23 cellular contexts compared by ENCODE assay signal in the genomic region with DNA sequence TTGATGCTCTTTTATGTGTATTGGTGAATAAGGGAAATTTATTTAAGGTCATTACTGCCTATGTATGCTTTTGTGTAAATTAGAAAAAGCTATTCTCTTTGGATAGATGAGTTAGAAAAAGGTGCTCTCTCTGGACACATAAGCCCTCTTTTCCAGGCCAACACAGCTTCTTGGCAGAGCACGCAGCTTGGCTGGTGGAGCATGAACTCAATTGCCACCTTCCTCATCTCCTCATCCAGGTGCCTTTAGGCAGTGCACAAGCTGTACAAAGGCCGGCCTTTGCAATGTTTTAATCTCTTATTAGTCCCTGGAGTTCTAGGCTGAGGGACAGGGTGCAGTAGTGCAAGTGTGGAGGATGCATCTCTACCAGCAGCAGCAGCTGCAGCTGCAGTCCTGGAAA.
DNase-seq lines count a peak whose midpoint lies in the region; TF ChIP-seq lines count a peak whose summit lies in the region.
"Had no signal": no experiment of that assay in that cellular context is flagged by ENCODE, and none has a peak within 500 bp of the region (broad histone marks: within the 10 kb centered on the region; RNA-seq: fewer than 3 reads in every experiment).

No MANE protein-coding gene starts in this region.

- H3K36me3 Mint-ChIP-seq in activated T-helper 1 cell treated with anti-CD3 and anti-CD28 coated beads, Interleukin-12 subunit alpha, Interleukin-12 subunit beta, Interleukin-2, Interleukin-4 antibody, amounts not matched to agents 30 ng/mL and 10 ng/mL and 1 ng/mL, durations not matched to agents 14 hours and 24 hours and 36 hours (ENCODE audit: low read depth), result no peaks in the 10 kb centered on the region
- no peaks in the 10 kb centered on the region for H3K36me3 Mint-ChIP-seq in immature natural killer cell
- H3K36me3 Mint-ChIP-seq: CD14-positive monocyte; CD8-positive, alpha-beta memory T cell had no signal

- no peak for TF ChIP-seq CTCF in VCaP (conservative IDR thresholded peaks at IDR 0.05)
- TF ChIP-seq CTCF in thyroid gland (IDR thresholded peaks at IDR 0.05), result no peak

- TF ChIP-seq POLR2A in thyroid gland (IDR thresholded peaks at IDR 0.05), result no peak

- no peaks in the 10 kb centered on the region for H3K9me3 ChIP-seq in thyroid gland
- H3K9me3 ChIP-seq: BE2C, HAP-1 had no signal

- H3K27ac Mint-ChIP-seq in activated T-helper 1 cell treated with anti-CD3 and anti-CD28 coated beads, Interleukin-12 subunit alpha, Interleukin-12 subunit beta, Interleukin-2, Interleukin-4 antibody, amounts not matched to agents 30 ng/mL and 10 ng/mL and 1 ng/mL, durations not matched to agents 14 hours and 24 hours and 36 hours, result no peak overlapping the region
- H3K27ac Mint-ChIP-seq in immature natural killer cell, result no peak overlapping the region
- H3K27ac Mint-ChIP-seq: CD14-positive monocyte; CD8-positive, alpha-beta memory T cell; GM23338; HFFc6 had no signal

- DNase-seq in DMS79 treated with DMSO at 0.1 percent for 48 hours (lab: John Stamatoyannopoulos, UW) (peak; percentile 9), DMS79 (lab: John Stamatoyannopoulos, UW) (no peak), epithelial cell of prostate (ENCODE audit: low read depth, low spot score) (no peak), thyroid gland (peak; percentile 69 to 76), immature natural killer cell (no peak), NCI-H748 treated with DMSO at 0.1 percent for 48 hours (lab: John Stamatoyannopoulos, UW) (no peak)
- DNase-seq in activated T-helper 1 cell treated with anti-CD3 and anti-CD28 coated beads, Interleukin-12 subunit alpha, Interleukin-12 subunit beta, Interleukin-2, Interleukin-4 antibody, amounts not matched to agents 30 ng/mL and 10 ng/mL and 1 ng/mL, durations not matched to agents 14 hours and 24 hours and 36 hours (ENCODE audit: low spot score), result no peak
- DNase-seq: ACHN; CD8-positive, alpha-beta memory T cell; DND-41; HFFc6; MV-4-11; NCI-H1105; NCI-H1436 treated with DMSO at 0.1 percent for 48 hours; NCI-H1930; NCI-H2107 had no signal

- H3K27me3 ChIP-seq in thyroid gland, result no peaks in the 10 kb centered on the region
- H3K27me3 ChIP-seq: BE2C had no signal

- intact Hi-C loops in thyroid gland (cut with DNase I), result no loop called here
- intact Hi-C loops in activated T-helper 1 cell treated with anti-CD3 and anti-CD28 coated beads, Interleukin-12 subunit alpha, Interleukin-12 subunit beta, Interleukin-2, Interleukin-4 antibody, amounts not matched to agents 30 ng/mL and 10 ng/mL and 1 ng/mL, durations not matched to agents 14 hours and 24 hours and 36 hours (cut with micrococcal nuclease), result no loop called here

- peaks cover 6% of the 10 kb centered on the region for H3K27me3 Mint-ChIP-seq in activated T-helper 1 cell treated with anti-CD3 and anti-CD28 coated beads, Interleukin-12 subunit alpha, Interleukin-12 subunit beta, Interleukin-2, Interleukin-4 antibody, amounts not matched to agents 30 ng/mL and 10 ng/mL and 1 ng/mL, durations not matched to agents 14 hours and 24 hours and 36 hours (ENCODE audit: insufficient read depth)
- H3K27me3 Mint-ChIP-seq in immature natural killer cell (ENCODE audit: low read depth in 3 of 3), result peaks cover 0 to 15% (median 1%) of the 10 kb centered on the region in 3 donors

- H3K4me1 ChIP-seq in thyroid gland, result peaks cover 14 to 23% of the 10 kb centered on the region in 2 donors

- H3K4me1 Mint-ChIP-seq in activated T-helper 1 cell treated with anti-CD3 and anti-CD28 coated beads, Interleukin-12 subunit alpha, Interleukin-12 subunit beta, Interleukin-2, Interleukin-4 antibody, amounts not matched to agents 30 ng/mL and 10 ng/mL and 1 ng/mL, durations not matched to agents 14 hours and 24 hours and 36 hours (ENCODE audit: low read depth), result no peaks in the 10 kb centered on the region
- H3K4me1 Mint-ChIP-seq in immature natural killer cell, result no peaks in the 10 kb centered on the region
- H3K4me1 Mint-ChIP-seq: CD8-positive, alpha-beta memory T cell had no signal

- H3K4me3 ChIP-seq in thyroid gland (replicated peaks in 1 of 3), result no peak overlapping the region
- H3K4me3 ChIP-seq: GM23338, HAP-1, K562 had no signal

- WGBS in thyroid gland, 2 donors, result 36 to 46% methylated on average over 2 of the region's 2 CpGs

- H3K36me3 ChIP-seq in thyroid gland, result no peaks in the 10 kb centered on the region
- H3K36me3 ChIP-seq: BE2C, HAP-1 had no signal

- H3K9me3 Mint-ChIP-seq in activated T-helper 1 cell treated with anti-CD3 and anti-CD28 coated beads, Interleukin-12 subunit alpha, Interleukin-12 subunit beta, Interleukin-2, Interleukin-4 antibody, amounts not matched to agents 30 ng/mL and 10 ng/mL and 1 ng/mL, durations not matched to agents 14 hours and 24 hours and 36 hours, result no peaks in the 10 kb centered on the region
- H3K9me3 Mint-ChIP-seq in immature natural killer cell, result no peaks in the 10 kb centered on the region
- H3K9me3 Mint-ChIP-seq: CD8-positive, alpha-beta memory T cell; GM23338; HFFc6 had no signal

- no peak overlapping the region for H3K4me3 Mint-ChIP-seq in activated T-helper 1 cell treated with anti-CD3 and anti-CD28 coated beads, Interleukin-12 subunit alpha, Interleukin-12 subunit beta, Interleukin-2, Interleukin-4 antibody, amounts not matched to agents 30 ng/mL and 10 ng/mL and 1 ng/mL, durations not matched to agents 14 hours and 24 hours and 36 hours
- no peak overlapping the region for H3K4me3 Mint-ChIP-seq in immature natural killer cell
- H3K4me3 Mint-ChIP-seq: CD14-positive monocyte; CD8-positive, alpha-beta memory T cell; GM23338; HFFc6 had no signal

- peak overlapping the region; percentile 41 for H3K27ac ChIP-seq in VCaP
- H3K27ac ChIP-seq in epithelial cell of prostate, result peak overlapping the region; percentile 32
- H3K27ac ChIP-seq in thyroid gland, result no peak overlapping the region
- H3K27ac ChIP-seq: 22Rv1 had no signal

Comparison
In these comparisons a context has a peak if more than half of its experiments do, and no peak if none do; other contexts are left out.
1. DNase-seq: peak in DMS79 treated with DMSO at 0.1 percent for 48 hours (single experiment) and thyroid gland (2 of 2); none in DMS79 (single experiment), epithelial cell of prostate (single experiment), activated T-helper 1 cell treated with anti-CD3 and anti-CD28 coated beads, Interleukin-12 subunit alpha, Interleukin-12 subunit beta, Interleukin-2, Interleukin-4 antibody, amounts not matched to agents 30 ng/mL and 10 ng/mL and 1 ng/mL, durations not matched to agents 14 hours and 24 hours and 36 hours (single experiment), immature natural killer cell (0 of 3) and NCI-H748 treated with DMSO at 0.1 percent for 48 hours (single experiment).
2. H3K27ac ChIP-seq: peak in VCaP (single experiment) and epithelial cell of prostate (single experiment); none in thyroid gland (0 of 3).